8 cellular contexts compared by ENCODE assay signal in the genomic region with DNA sequence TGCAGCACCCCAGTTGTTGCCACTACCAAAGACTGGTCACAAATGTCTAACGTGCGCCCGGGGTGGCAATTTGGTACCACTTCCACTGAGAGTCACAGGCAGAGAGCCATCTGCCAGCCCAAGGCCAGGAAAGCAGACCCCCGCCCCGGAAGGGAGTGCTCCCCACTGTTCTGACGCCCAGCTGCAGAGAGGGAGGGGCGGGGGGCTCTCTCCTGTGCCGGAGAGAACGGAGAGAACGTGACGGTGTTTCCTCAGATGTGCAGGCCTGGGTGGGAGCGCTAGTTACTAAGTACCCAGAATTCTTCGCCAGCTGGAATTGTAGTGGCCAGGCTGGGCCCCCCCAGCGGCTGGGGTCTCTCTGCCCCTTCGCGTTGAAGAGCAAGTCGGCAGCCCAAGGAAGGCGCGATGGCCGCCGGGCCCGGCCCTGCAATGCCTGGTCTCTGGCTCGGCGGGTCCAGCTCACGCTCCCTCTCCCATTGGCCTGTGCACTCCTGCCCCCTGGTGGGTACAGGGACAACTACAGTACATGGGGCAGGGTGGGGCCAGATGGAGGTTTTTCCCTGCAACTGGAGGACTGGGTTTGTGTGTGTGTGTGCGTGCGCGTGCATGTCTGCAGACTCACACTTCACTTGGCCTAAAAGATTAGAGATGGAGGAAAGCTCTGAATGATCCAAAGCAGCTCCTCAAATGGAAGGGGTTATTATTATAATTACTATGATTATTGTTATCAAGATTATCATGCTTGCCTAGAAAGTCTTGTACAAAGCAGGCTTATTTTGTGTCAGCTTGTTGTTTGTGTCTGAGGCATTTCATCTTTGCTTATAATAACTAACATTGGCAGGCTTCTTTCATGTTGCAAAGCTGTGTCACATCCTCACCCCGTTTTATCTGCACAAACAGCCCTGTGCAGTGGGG.
DNase-seq lines count a peak whose midpoint lies in the region; ATAC-seq, FAIRE-seq and TF ChIP-seq lines count a peak whose summit lies in the region.

No MANE protein-coding gene starts in this region.

- H3K4me1 ChIP-seq in heart right ventricle (peaks cover 0 to 12% (median 8%) of the 10 kb centered on the region in 9 donors), upper lobe of left lung (peaks cover 5 to 9% (median 6%) of the 10 kb centered on the region in 4 donors)

- H3K36me3 ChIP-seq in heart right ventricle (no peaks in the 10 kb centered on the region), upper lobe of left lung (no peaks in the 10 kb centered on the region)

- no peak for FAIRE-seq in H54 (lab: Jason Lieb, UNC)

- WGBS in heart right ventricle, 2 donors = 16 to 18% methylated on average over 29 of the region's 29 CpGs
- WGBS in upper lobe of left lung, 2 donors = 21% methylated on average over 4 to 27 of the region's 29 CpGs

- peak overlapping the region in 8 of 10 donors; percentile 12 to 41 (median 37) for H3K4me3 ChIP-seq in heart right ventricle
- peak overlapping the region in 3 of 4 donors; percentile 12 to 27 (median 15) for H3K4me3 ChIP-seq in upper lobe of left lung

- intact Hi-C loops in heart right ventricle (cut with DNase I) = loop anchor here (1.0 to 10.0 kb wide), 10 partner anchors 123 to 603 kb away; partner anchors contain the start of gene GNAO1 (in 7 of the 10)
- intact Hi-C loops in posterior cingulate gyrus (cut with DNase I) = loop anchor here (1.0 to 10.0 kb wide), 4 partner anchors 56 to 374 kb away; no protein-coding TSS in a partner anchor

- in situ Hi-C loops in G401 (cut with HindIII; ENCODE audit: low sequenced_read_pairs) = no loop called here

- peak; percentile 95 to 98 (median 96) for ATAC-seq in heart right ventricle
- peak; percentile 94 to 97 for ATAC-seq in upper lobe of left lung (ENCODE audit: low FRiP score in 2 of 2)

- TF ChIP-seq CTCF in heart right ventricle (IDR thresholded peaks at IDR 0.05) (peak; percentile 86 to 97 (median 94)), upper lobe of left lung (IDR thresholded peaks at IDR 0.05) (peak; percentile 91 to 97 (median 94))

- no peaks in the 10 kb centered on the region for H3K9me3 ChIP-seq in heart right ventricle
- no peaks in the 10 kb centered on the region for H3K9me3 ChIP-seq in upper lobe of left lung

- DNase-seq in G401 (ENCODE audit: low spot score) (peak; percentile 89), H54 (ENCODE audit: insufficient read length, low spot score) (peak; percentile 93), M059J (ENCODE audit: low read depth) (peak; percentile 67), T-helper 1 cell (peak; percentile 47 to 64 (median 62)), amniotic epithelial cell (ENCODE audit: low read depth) (peak; percentile 62), heart right ventricle (peak; percentile 80 to 85), posterior cingulate gyrus (peak; percentile 83 to 99 (median 90)), upper lobe of left lung (peak; percentile 80 to 90)

- peak overlapping the region in 1 of 10 donors; percentile 37 for H3K27ac ChIP-seq in heart right ventricle
- no peak overlapping the region for H3K27ac ChIP-seq in upper lobe of left lung

- H3K27me3 ChIP-seq in heart right ventricle (peaks cover 0 to 6% (median 0%) of the 10 kb centered on the region in 7 donors), upper lobe of left lung (no peaks in the 10 kb centered on the region)

- TF ChIP-seq EP300 in upper lobe of left lung (IDR thresholded peaks at IDR 0.05) = no peak

- no peak for TF ChIP-seq POLR2A in H54 (IDR thresholded peaks at IDR 0.05; ENCODE audit: low read depth, low read length)
- no peak for TF ChIP-seq POLR2A in upper lobe of left lung (IDR thresholded peaks at IDR 0.05)
